12 cellular contexts compared by ENCODE assay signal in genomic region chr2:134140251-134140661, GRCh38.
A peak's percentile ranks its signal among the peaks of the same experiment; 100 is the strongest.
DNase-seq lines count a peak whose midpoint lies in the region; ATAC-seq lines count a peak whose summit lies in the region.
"Had no signal": no experiment of that assay in that cellular context is flagged by ENCODE, and none has a peak within 500 bp of the region (broad histone marks: within the 10 kb centered on the region; RNA-seq: fewer than 3 reads in every experiment).

No MANE protein-coding gene starts in this region.

- DNase-seq in Daoy (ENCODE audit: low read depth) = peak; percentile 20
- DNase-seq in T-helper 17 cell = no peak
- DNase-seq in hippocampal formation (lab: John Stamatoyannopoulos, UW) = peak; percentile 26 to 38
- peak; percentile 73 for DNase-seq in putamen (ENCODE audit: low spot score)
- DNase-seq in effector CD8-positive, alpha-beta T cell (lab: John Stamatoyannopoulos, UW) = no peak
- DNase-seq in NCI-H1092 (lab: John Stamatoyannopoulos, UW) = no peak
- no peak for DNase-seq in NCI-H1048 (lab: John Stamatoyannopoulos, UW)
- DNase-seq: activated effector memory CD4-positive, alpha-beta T cell treated with anti-CD3 and anti-CD28 coated beads, Interleukin-2, amount 50 U/mL, for 16 hours; GOT3 had no signal

- H3K9me3 ChIP-seq in T-helper 17 cell (ENCODE audit: control insufficient read depth, low read length, poor library complexity, severe bottlenecking) = no peaks in the 10 kb centered on the region

- peak overlapping the region; percentile 98 for H3K27ac Mint-ChIP-seq in T-helper 17 cell
- H3K27ac Mint-ChIP-seq: stimulated activated effector memory CD8-positive, alpha-beta T cell treated with anti-CD3 and anti-CD28 coated beads, Interleukin-12 subunit alpha, Interleukin-12 subunit beta, amount 100 ng/mL, for 72 hours; WTC11 had no signal

- no peak overlapping the region for H3K4me3 Mint-ChIP-seq in T-helper 17 cell
- H3K4me3 Mint-ChIP-seq: stimulated activated effector memory CD8-positive, alpha-beta T cell treated with anti-CD3 and anti-CD28 coated beads, Interleukin-12 subunit alpha, Interleukin-12 subunit beta, amount 100 ng/mL, for 72 hours; WTC11 had no signal

- ATAC-seq in T-helper 17 cell (no peak), GM19395 (IDR thresholded peaks at IDR 0.05; ENCODE audit: unreplicated experiment) (no peak)
- ATAC-seq: stimulated activated effector memory CD8-positive, alpha-beta T cell treated with anti-CD3 and anti-CD28 coated beads, Interleukin-12 subunit alpha, Interleukin-12 subunit beta, amount 100 ng/mL, for 72 hours; WTC11 had no signal

- H3K4me1 Mint-ChIP-seq in T-helper 17 cell = peaks cover 77% of the 10 kb centered on the region

- no peaks in the 10 kb centered on the region for H3K27me3 Mint-ChIP-seq in T-helper 17 cell

- H3K36me3 Mint-ChIP-seq in T-helper 17 cell (ENCODE audit: low read depth) = peaks cover 9% of the 10 kb centered on the region
- H3K36me3 Mint-ChIP-seq: WTC11 had no signal

Comparison
In these comparisons a context has a peak if more than half of its experiments do, and no peak if none do; other contexts are left out.
1. DNase-seq: peak in Daoy (single experiment), hippocampal formation (2 of 2) and putamen (single experiment); none in T-helper 17 cell (0 of 3), effector CD8-positive, alpha-beta T cell (single experiment), NCI-H1092 (single experiment) and NCI-H1048 (single experiment).